Comparison of ENCODE assay signal across 35 cellular contexts in the genomic region with DNA sequence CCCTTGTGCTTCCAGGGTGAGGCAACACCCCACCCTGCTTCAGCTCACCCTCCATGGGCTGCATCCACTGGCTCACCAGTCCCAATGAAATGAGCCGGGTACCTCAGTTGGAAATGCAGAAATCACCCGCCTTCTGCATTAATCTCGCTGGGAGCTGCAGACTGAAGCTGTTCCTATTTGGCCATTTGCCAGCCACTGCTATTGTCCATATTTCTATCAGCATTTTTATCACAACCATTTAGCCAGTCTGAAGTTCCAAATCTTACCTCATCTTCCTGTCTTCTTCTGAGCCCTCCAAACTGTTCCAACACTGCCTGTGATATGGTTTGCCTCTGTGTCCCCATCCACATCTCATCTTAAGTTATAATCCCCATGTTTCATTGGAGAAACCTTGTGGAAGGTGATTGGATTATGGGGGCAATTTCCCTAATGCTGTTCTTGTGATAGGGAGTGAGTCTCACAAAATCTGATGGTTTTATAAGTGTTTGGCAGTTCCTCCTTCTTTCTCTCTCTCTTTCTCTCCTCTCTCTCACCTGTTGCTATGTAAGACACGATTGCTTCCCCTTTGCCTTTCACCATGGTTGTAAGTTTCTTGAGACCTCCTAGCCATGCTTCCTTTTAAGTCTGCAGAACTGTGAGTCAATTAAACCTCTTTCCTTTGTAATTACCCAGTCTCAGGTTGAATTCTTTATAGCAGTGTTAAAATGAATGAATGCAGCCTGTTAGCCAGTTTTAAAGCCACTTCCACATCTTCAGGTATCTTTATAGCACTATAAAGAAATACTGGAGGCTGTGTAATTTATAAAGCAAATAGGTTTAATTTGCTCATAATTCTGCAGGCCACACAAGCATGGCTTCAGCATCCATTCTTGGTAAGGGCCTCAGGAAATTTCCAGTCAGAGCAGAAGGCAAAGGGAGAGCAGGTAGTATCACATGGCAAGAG.
"Had no signal": no experiment of that assay in that cellular context is flagged by ENCODE, and none has a peak within 500 bp of the region (broad histone marks: within the 10 kb centered on the region; RNA-seq: fewer than 3 reads in every experiment).

No MANE protein-coding gene starts in this region.

- H3K27me3 Mint-ChIP-seq: brain had no signal

- H3K4me3 Mint-ChIP-seq: activated CD4-positive, alpha-beta T cell treated with anti-CD3 and anti-CD28 coated beads for 36 hours; activated naive CD8-positive, alpha-beta T cell; brain; effector memory CD8-positive, alpha-beta T cell; immature natural killer cell; mesothelial cell of epicardium; naive thymus-derived CD4-positive, alpha-beta T cell; stimulated activated memory B cell treated with anti-CD40 and anti-IgM and Interleukin-4, amounts not matched to agents 10 μg/mL and 1 μg/mL and 100 μg/mL, for 72 hours; T-helper 17 cell had no signal

- H3K9me3 ChIP-seq: adrenal gland, ascending aorta, colonic mucosa, psoas muscle, sigmoid colon, thyroid gland, upper lobe of left lung, vagina had no signal

- H3K4me3 ChIP-seq: adrenal gland, ascending aorta, cardiac muscle cell, colonic mucosa, psoas muscle, sigmoid colon, smooth muscle cell, stomach, thyroid gland, upper lobe of left lung, vagina had no signal

- H3K4me1 Mint-ChIP-seq: activated CD4-positive, alpha-beta T cell treated with anti-CD3 and anti-CD28 coated beads for 36 hours; brain; immature natural killer cell; naive thymus-derived CD4-positive, alpha-beta T cell; stimulated activated memory B cell treated with anti-CD40 and anti-IgM and Interleukin-4, amounts not matched to agents 10 μg/mL and 1 μg/mL and 100 μg/mL, for 72 hours; T-helper 17 cell had no signal

- H3K27ac Mint-ChIP-seq: activated CD4-positive, alpha-beta T cell treated with anti-CD3 and anti-CD28 coated beads for 36 hours; activated naive CD8-positive, alpha-beta T cell; brain; effector memory CD8-positive, alpha-beta T cell; immature natural killer cell; mesothelial cell of epicardium; naive thymus-derived CD4-positive, alpha-beta T cell; stimulated activated memory B cell treated with anti-CD40 and anti-IgM and Interleukin-4, amounts not matched to agents 10 μg/mL and 1 μg/mL and 100 μg/mL, for 72 hours; T-helper 17 cell had no signal

- H3K4me1 ChIP-seq: adrenal gland, ascending aorta, colonic mucosa, parathyroid adenoma, psoas muscle, sigmoid colon, stomach, thyroid gland, upper lobe of left lung, vagina had no signal

- H3K27ac ChIP-seq: adrenal gland, ascending aorta, cardiac muscle cell, colonic mucosa, parathyroid adenoma, psoas muscle, sigmoid colon, stomach, thyroid gland, upper lobe of left lung, vagina had no signal

- DNase-seq: activated CD4-positive, alpha-beta T cell treated with anti-CD3 and anti-CD28 coated beads for 36 hours; activated CD4-positive, alpha-beta T cell treated with anti-CD3 and anti-CD28 coated beads, Interleukin-2, amount 50 U/mL, for 4 hours; activated CD4-positive, CD25-positive, alpha-beta regulatory T cell; activated CD8-positive, alpha-beta memory T cell treated with anti-CD3 and anti-CD28 coated beads for 24 hours; activated effector memory CD4-positive, alpha-beta T cell treated with Interleukin-2 at 50 U/mL for 16 hours; activated naive CD4-positive, alpha-beta T cell treated with Interleukin-2 at 50 U/mL for 16 hours; adrenal gland; cerebellar nuclear complex; colonic mucosa; effector memory CD8-positive, alpha-beta T cell; head of caudate nucleus; hypothalamus; immature natural killer cell; kidney; naive thymus-derived CD4-positive, alpha-beta T cell; nucleus accumbens; psoas muscle; sigmoid colon; stimulated activated CD4-positive, alpha-beta T cell treated with anti-CD3 and anti-CD28 coated beads, Interleukin-1b, Interleukin-23, amount 100 ng/mL, for 48 hours; stimulated activated CD4-positive, alpha-beta T cell treated with anti-CD3 and anti-CD28 coated beads, Interleukin-4, amount 100 ng/mL, for 4 hours; stimulated activated CD8-positive, alpha-beta memory T cell treated with anti-CD3 and anti-CD28 coated beads, Interleukin-4, amount 100 ng/mL, for 48 hours; stomach; T-helper 17 cell; T1000; thyroid gland; upper lobe of left lung had no signal

- H3K36me3 ChIP-seq: adrenal gland, ascending aorta, cardiac muscle cell, colonic mucosa, sigmoid colon, stomach, thyroid gland, upper lobe of left lung, vagina had no signal

- H3K36me3 Mint-ChIP-seq: activated naive CD8-positive, alpha-beta T cell; brain; mesothelial cell of epicardium; stimulated activated memory B cell treated with anti-CD40 and anti-IgM and Interleukin-4, amounts not matched to agents 10 μg/mL and 1 μg/mL and 100 μg/mL, for 72 hours had no signal

- ATAC-seq: activated CD4-positive, alpha-beta T cell treated with anti-CD3 and anti-CD28 coated beads for 36 hours; effector memory CD8-positive, alpha-beta T cell; naive thymus-derived CD4-positive, alpha-beta T cell; psoas muscle; stimulated activated memory B cell treated with anti-CD40 and anti-IgM and Interleukin-4, amounts not matched to agents 10 μg/mL and 1 μg/mL and 100 μg/mL, for 72 hours; T-helper 17 cell had no signal

- H3K9me3 Mint-ChIP-seq: immature natural killer cell had no signal
